Comparison of ENCODE assay signal across 3 cellular contexts in genomic region chr12:117342247-117342646, GRCh38.
TF ChIP-seq lines count a peak whose summit lies in the region.

No MANE protein-coding gene starts in this region.

TF ChIP-seq in A549, 52 proteins besides CTCF, POLR2A, EP300 and RAD21:
- TF ChIP-seq ELK1 (IDR thresholded peaks at IDR 0.05; ENCODE audit: low read depth, low read length) (no peak), ZFP36 (IDR thresholded peaks at IDR 0.05; ENCODE audit: borderline replicate concordance, partially characterized antibody) (peak; percentile 68)
TF ChIP-seq in A549: peak in this region for 1.

TF ChIP-seq in HEK293, 187 proteins besides CTCF, POLR2A, EP300 and RAD21 (continued from another document):
- TF ChIP-seq ZNF623 (tag by site-specific recombination; IDR thresholded peaks at IDR 0.05) (0 out of 2 replicates have a peak, but pooled peaks have one; percentile 13), ZNF26 (tag by site-specific recombination; IDR thresholded peaks at IDR 0.05) (peak; percentile 51; the same call in 1 of the 2 replicates)
TF ChIP-seq in HEK293: peak in this region for 2.

TF ChIP-seq in H1, 55 proteins besides CTCF, POLR2A, EP300 and RAD21:
- TF ChIP-seq USF2 (IDR thresholded peaks at IDR 0.05; ENCODE audit: low read length) (no peak), TAF7 (optimal IDR thresholded peaks at IDR 0.05; ENCODE audit: borderline replicate concordance, low read depth, low read length) (no peak), BRCA1 (IDR thresholded peaks at IDR 0.05; ENCODE audit: low read depth, low read length) (no peak)
